ENCODE assay signal across 8 cellular contexts in genomic region chr17:33776903-33777302, GRCh38.
"Had no signal": no experiment of that assay in that cellular context is flagged by ENCODE, and none has a peak within 500 bp of the region (broad histone marks: within the 10 kb centered on the region; RNA-seq: fewer than 3 reads in every experiment).

No MANE protein-coding gene starts in this region.

- FAIRE-seq: G401.6, GM12878, GM12891, GM12892, GM18507, GM19239 had no signal

- H3K4me3 ChIP-seq: GM12878 had no signal

- ATAC-seq: GM12878 had no signal

- DNase-seq: GDM1, GF-D8 had no signal
